23 cellular contexts compared by ENCODE assay signal in the genomic region with DNA sequence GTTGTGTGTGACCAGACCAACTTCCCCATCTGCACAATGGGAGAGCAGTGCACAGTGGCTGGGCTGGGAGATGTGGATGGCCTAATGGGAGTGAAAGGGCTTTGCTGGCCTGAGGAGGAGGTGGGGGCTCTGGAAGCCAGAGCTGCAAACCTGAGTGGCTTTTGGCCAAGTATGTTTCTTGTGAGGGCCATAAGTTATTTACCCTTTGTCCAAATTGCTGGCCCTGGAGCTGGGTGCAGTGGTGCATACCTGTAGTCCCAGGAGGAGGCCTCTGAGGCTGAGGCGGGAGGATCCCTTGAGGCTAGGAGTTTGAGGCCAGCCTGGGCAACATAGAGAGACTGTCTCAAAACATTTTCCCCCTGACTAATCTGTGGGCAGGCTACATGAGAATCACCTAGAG.
"Had no signal": no experiment of that assay in that cellular context is flagged by ENCODE, and none has a peak within 500 bp of the region (broad histone marks: within the 10 kb centered on the region; RNA-seq: fewer than 3 reads in every experiment).

No MANE protein-coding gene starts in this region.

- DNase-seq: activated CD4-positive, alpha-beta T cell treated with anti-CD3 and anti-CD28 coated beads for 48 hours; activated CD4-positive, alpha-beta T cell treated with anti-CD3 and anti-CD28 coated beads, Interleukin-2, amount 50 U/mL, for 1 hour; activated CD4-positive, alpha-beta T cell treated with anti-CD3 and anti-CD28 coated beads, Interleukin-2, amount 50 U/mL, for 48 hours; activated CD8-positive, alpha-beta memory T cell treated with anti-CD3 and anti-CD28 coated beads, Interleukin-2, amount 50 U/mL, for 48 hours; activated gamma-delta T cell; activated naive CD4-positive, alpha-beta T cell; activated naive CD4-positive, alpha-beta T cell treated with anti-CD3 and anti-CD28 coated beads, Interleukin-2, amount 10 ng/mL, durations not matched to agents 7 days and 5 days; activated naive CD8-positive, alpha-beta T cell treated with anti-CD3 and anti-CD28 coated beads, Interleukin-2, amount 10 ng/mL, durations not matched to agents 7 days and 5 days; activated T-cell treated with anti-CD3 and anti-CD28 coated beads for 4 hours; activated T-cell treated with anti-CD3 and anti-CD28 coated beads, Interleukin-2, amount 50 U/mL, for 24 hours; activated T-cell treated with anti-CD3 and anti-CD28 coated beads, Interleukin-2, amount 50 U/mL, for 72 hours; central memory CD4-positive, alpha-beta T cell; cerebellar nuclear complex; colonic mucosa; effector CD8-positive, alpha-beta T cell; foreskin fibroblast; T-helper 2 cell had no signal

- ATAC-seq: activated naive CD4-positive, alpha-beta T cell treated with anti-CD3 and anti-CD28 coated beads, Interleukin-2, amount 50 U/mL, for 72 hours; activated T-cell treated with anti-CD3 and anti-CD28 coated beads, Interleukin-2, amount 50 U/mL, for 72 hours had no signal

- H3K36me3 ChIP-seq: ascending aorta, breast epithelium, cardiac muscle cell, colonic mucosa had no signal

- H3K4me3 ChIP-seq: ascending aorta, breast epithelium, cardiac muscle cell, colonic mucosa had no signal

- H3K36me3 Mint-ChIP-seq: activated naive CD4-positive, alpha-beta T cell treated with anti-CD3 and anti-CD28 coated beads, Interleukin-2, amount 10 ng/mL, durations not matched to agents 7 days and 5 days; activated naive CD8-positive, alpha-beta T cell treated with anti-CD3 and anti-CD28 coated beads, Interleukin-2, amount 10 ng/mL, durations not matched to agents 7 days and 5 days had no signal

- H3K4me3 Mint-ChIP-seq: activated naive CD4-positive, alpha-beta T cell treated with anti-CD3 and anti-CD28 coated beads, Interleukin-2, amount 10 ng/mL, durations not matched to agents 7 days and 5 days; activated naive CD8-positive, alpha-beta T cell treated with anti-CD3 and anti-CD28 coated beads, Interleukin-2, amount 10 ng/mL, durations not matched to agents 7 days and 5 days; activated T-cell treated with anti-CD3 and anti-CD28 coated beads, Interleukin-2, amount 50 U/mL, for 24 hours; activated T-cell treated with anti-CD3 and anti-CD28 coated beads, Interleukin-2, amount 50 U/mL, for 72 hours; brain had no signal

- H3K27me3 ChIP-seq: ascending aorta, cardiac muscle cell, colonic mucosa had no signal

- H3K27me3 Mint-ChIP-seq: brain had no signal

- H3K9me3 ChIP-seq: ascending aorta, colonic mucosa had no signal

- H3K4me1 Mint-ChIP-seq: activated naive CD4-positive, alpha-beta T cell treated with anti-CD3 and anti-CD28 coated beads, Interleukin-2, amount 10 ng/mL, durations not matched to agents 7 days and 5 days; activated naive CD8-positive, alpha-beta T cell treated with anti-CD3 and anti-CD28 coated beads, Interleukin-2, amount 10 ng/mL, durations not matched to agents 7 days and 5 days had no signal

- H3K27ac ChIP-seq: ascending aorta, breast epithelium, cardiac muscle cell, colonic mucosa, epithelial cell of prostate had no signal

- H3K4me1 ChIP-seq: ascending aorta, breast epithelium, colonic mucosa had no signal

- H3K27ac Mint-ChIP-seq: activated naive CD4-positive, alpha-beta T cell treated with anti-CD3 and anti-CD28 coated beads, Interleukin-2, amount 10 ng/mL, durations not matched to agents 7 days and 5 days; activated naive CD4-positive, alpha-beta T cell treated with anti-CD3 and anti-CD28 coated beads, Interleukin-2, amount 50 U/mL, for 72 hours; activated naive CD8-positive, alpha-beta T cell treated with anti-CD3 and anti-CD28 coated beads, Interleukin-2, amount 10 ng/mL, durations not matched to agents 7 days and 5 days; activated T-cell treated with anti-CD3 and anti-CD28 coated beads, Interleukin-2, amount 50 U/mL, for 24 hours; activated T-cell treated with anti-CD3 and anti-CD28 coated beads, Interleukin-2, amount 50 U/mL, for 72 hours had no signal
